6 cellular contexts compared by ENCODE assay signal in the genomic region with DNA sequence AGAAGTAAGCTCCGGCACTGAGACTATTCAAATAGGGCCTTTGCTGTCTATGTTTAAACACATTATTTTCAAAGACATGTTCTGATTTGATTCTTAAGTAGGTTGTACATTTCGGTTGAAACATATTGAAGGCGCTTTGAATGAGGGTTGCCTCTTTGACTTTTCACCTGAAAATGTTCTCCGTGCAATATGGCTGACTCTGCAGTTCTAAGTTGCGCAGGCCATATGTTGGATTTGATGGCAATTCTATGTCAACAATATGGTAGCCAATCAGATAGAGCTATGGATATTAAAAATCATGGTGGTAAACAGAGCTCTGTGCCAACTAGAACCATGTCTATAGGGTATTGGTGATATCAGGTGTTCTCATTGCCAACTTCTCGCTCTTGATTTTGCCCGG.
"Had no signal": no experiment of that assay in that cellular context is flagged by ENCODE, and none has a peak within 500 bp of the region (broad histone marks: within the 10 kb centered on the region; RNA-seq: fewer than 3 reads in every experiment).

No MANE protein-coding gene starts in this region.

- H3K9ac ChIP-seq: GM23248 had no signal

- DNase-seq: GM23248, H9, HCEC 1CT, KG1 had no signal

- H2AFZ ChIP-seq: GM23248 had no signal

- H3K4me3 ChIP-seq: GM23248 had no signal

- H3K27ac ChIP-seq: GM23248, HL-60 had no signal

- FAIRE-seq: H1 had no signal
